Comparison of ENCODE assay signal across 1 cellular context in genomic region chr10:109976657-109977056, GRCh38.
TF ChIP-seq lines count a peak whose summit lies in the region.

No MANE protein-coding gene starts in this region.

TF ChIP-seq in HEK293, 187 proteins besides CTCF, POLR2A, EP300 and RAD21 (continued from another document):
- no peak for TF ChIP-seq ZNF248 (tag by site-specific recombination; IDR thresholded peaks at IDR 0.05)
- no peak for TF ChIP-seq ZNF560 (tag by site-specific recombination; IDR thresholded peaks at IDR 0.05; ENCODE audit: borderline replicate concordance)
- no peak for TF ChIP-seq PRDM10 (tag by site-specific recombination; IDR thresholded peaks at IDR 0.05)
- no peak for TF ChIP-seq ZFP41 (tag by site-specific recombination; IDR thresholded peaks at IDR 0.05; ENCODE audit: borderline replicate concordance)
- no peak for TF ChIP-seq ZNF548 (tag by site-specific recombination; IDR thresholded peaks at IDR 0.05)
- TF ChIP-seq ZNF645 (tag by site-specific recombination; IDR thresholded peaks at IDR 0.05): no peak
- no peak for TF ChIP-seq ZNF280C (tag by site-specific recombination; IDR thresholded peaks at IDR 0.05)
- no peak for TF ChIP-seq ZNF596 (tag by site-specific recombination; IDR thresholded peaks at IDR 0.05)
- no peak for TF ChIP-seq ZBTB48 (tag by site-specific recombination; IDR thresholded peaks at IDR 0.05)
- no peak for TF ChIP-seq ZNF501 (tag by site-specific recombination; IDR thresholded peaks at IDR 0.05)
- TF ChIP-seq ATF2 (tag by site-specific recombination; IDR thresholded peaks at IDR 0.05; ENCODE audit: low read depth): no peak
- TF ChIP-seq ZNF624 (tag by site-specific recombination; IDR thresholded peaks at IDR 0.05): no peak
- 0 out of 2 replicates have a peak, but pooled peaks have one; percentile 9 for TF ChIP-seq ZIC2 (tag by site-specific recombination; IDR thresholded peaks at IDR 0.05)
- no peak for TF ChIP-seq ZNF768 (tag by site-specific recombination; IDR thresholded peaks at IDR 0.05)
- TF ChIP-seq ZNF169 (tag by site-specific recombination; IDR thresholded peaks at IDR 0.05): no peak
- TF ChIP-seq, protein P1, sequence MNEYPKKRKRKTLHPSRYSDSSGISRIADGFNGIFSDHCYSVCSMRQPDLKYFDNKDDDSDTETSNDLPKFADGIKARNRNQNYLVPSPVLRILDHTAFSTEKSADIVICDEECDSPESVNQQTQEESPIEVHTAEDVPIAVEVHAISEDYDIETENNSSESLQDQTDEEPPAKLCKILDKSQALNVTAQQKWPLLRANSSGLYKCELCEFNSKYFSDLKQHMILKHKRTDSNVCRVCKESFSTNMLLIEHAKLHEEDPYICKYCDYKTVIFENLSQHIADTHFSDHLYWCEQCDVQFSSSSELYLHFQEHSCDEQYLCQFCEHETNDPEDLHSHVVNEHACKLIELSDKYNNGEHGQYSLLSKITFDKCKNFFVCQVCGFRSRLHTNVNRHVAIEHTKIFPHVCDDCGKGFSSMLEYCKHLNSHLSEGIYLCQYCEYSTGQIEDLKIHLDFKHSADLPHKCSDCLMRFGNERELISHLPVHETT (tag by site-specific recombination; IDR thresholded peaks at IDR 0.05): no peak
- no peak for TF ChIP-seq ZNF223 (tag by site-specific recombination; IDR thresholded peaks at IDR 0.05)
